Comparison of ENCODE assay signal across 12 cellular contexts in genomic region chrY:20798351-20799049, GRCh38. TPM values are rescaled to one million over a fixed set of nuclear protein-coding genes. Genes with fewer than 3 reads are reported as not detected.
DNase-seq lines count a peak whose midpoint lies in the region; ATAC-seq and TF ChIP-seq lines count a peak whose summit lies in the region.
"Had no signal": no experiment of that assay in that cellular context is flagged by ENCODE, and none has a peak within 500 bp of the region (broad histone marks: within the 10 kb centered on the region; RNA-seq: fewer than 3 reads in every experiment).

No MANE protein-coding gene starts in this region.

- H3K27ac Mint-ChIP-seq in activated B cell treated with CpG ODN at 0.5 μM for 24 hours, result peak overlapping the region; percentile 98

- CTCF ChIA-PET in activated B cell treated with CpG ODN at 0.5 μM for 24 hours (lab: Charles Lee), result interaction anchor here (1.5 kb wide), 1 partner anchor 462 kb away, joined by 5 read pairs; no protein-coding TSS in a partner anchor

- no peak overlapping the region for H3K27ac ChIP-seq in heart right ventricle
- H3K27ac ChIP-seq: skin epidermis had no signal

- intact Hi-C loops in Right ventricle myocardium inferior (cut with DNase I) (no loop called here), heart right ventricle (cut with DNase I) (no loop called here), activated B cell treated with CpG ODN at 0.5 μM for 24 hours (cut with micrococcal nuclease) (loop anchor here (1.0 to 10.0 kb wide), 8 partner anchors 11 to 444 kb away; partner anchors contain the start of gene EIF1AY)

- no peaks in the 10 kb centered on the region for H3K4me1 ChIP-seq in heart right ventricle

- no peaks in the 10 kb centered on the region for H3K36me3 ChIP-seq in heart right ventricle

- DNase-seq in Right ventricle myocardium inferior (ENCODE audit: missing footprints) (peak; percentile 18), heart right ventricle (no peak), activated B cell treated with CpG ODN at 0.5 μM for 24 hours (peak; percentile 34), SKM-1 treated with dmso at 0.1 percent for 144 hours (lab: John Stamatoyannopoulos, UW; ENCODE audit: unreplicated experiment) (no peak), NCI-H2081 (lab: John Stamatoyannopoulos, UW) (no peak), kidney glomerular epithelial cell (lab: John Stamatoyannopoulos, UW) (no peak)
- peak; percentile 10 for DNase-seq in stimulated activated naive CD8-positive, alpha-beta T cell treated with anti-CD3 and anti-CD28 coated beads, Interleukin-15, Interleukin-2, amounts not matched to agents 100 U/mL and 50 U/mL, for 24 hours
- DNase-seq: AML-193; NCI-H1105; stimulated activated naive CD4-positive, alpha-beta T cell had no signal

- POLR2A ChIA-PET in activated B cell treated with CpG ODN at 0.5 μM for 24 hours (lab: Charles Lee), result interaction anchor here (0.9 to 1.5 kb wide), 5 partner anchors 11 to 462 kb away, joined by 3 to 4 read pairs (median 3); no protein-coding TSS in a partner anchor

- no peaks in the 10 kb centered on the region for H3K27me3 ChIP-seq in heart right ventricle

- no peak for ATAC-seq in Right ventricle myocardium inferior
- ATAC-seq in heart right ventricle, result no peak
- peak; percentile 90 for ATAC-seq in HG02938 (IDR thresholded peaks at IDR 0.05; ENCODE audit: unreplicated experiment)
- ATAC-seq in activated B cell treated with CpG ODN at 0.5 μM for 24 hours (ENCODE audit: low read depth), result peak; percentile 87
- peak; percentile 75 for ATAC-seq in stimulated activated naive CD8-positive, alpha-beta T cell treated with anti-CD3 and anti-CD28 coated beads, Interleukin-15, Interleukin-2, amounts not matched to agents 100 U/mL and 50 U/mL, for 24 hours

- H3K9me3 ChIP-seq in heart right ventricle, result no peaks in the 10 kb centered on the region

- TF ChIP-seq CTCF in heart right ventricle (IDR thresholded peaks at IDR 0.05) (no peak), activated B cell treated with CpG ODN at 0.5 μM for 24 hours (IDR thresholded peaks at IDR 0.05) (no peak)

- peaks cover 3% of the 10 kb centered on the region for H3K9me3 Mint-ChIP-seq in activated B cell treated with CpG ODN at 0.5 μM for 24 hours

- no peaks in the 10 kb centered on the region for H3K36me3 Mint-ChIP-seq in activated B cell treated with CpG ODN at 0.5 μM for 24 hours (ENCODE audit: low read depth)

- peak overlapping the region; percentile 84 for H3K4me3 Mint-ChIP-seq in activated B cell treated with CpG ODN at 0.5 μM for 24 hours

- peaks cover 54% of the 10 kb centered on the region for H3K4me1 Mint-ChIP-seq in activated B cell treated with CpG ODN at 0.5 μM for 24 hours

- 76 to 82% methylated on average over 22 of the region's 22 CpGs for WGBS in heart right ventricle, 2 donors

- no peaks in the 10 kb centered on the region for H3K27me3 Mint-ChIP-seq in activated B cell treated with CpG ODN at 0.5 μM for 24 hours

- no peak overlapping the region for H3K4me3 ChIP-seq in heart right ventricle
- H3K4me3 ChIP-seq: skin epidermis had no signal

RNA-seq across cellular contexts. Expression of gene RPS4Y2, which starts 42.6 kb away (rescaled TPM):
- total RNA-seq in Right ventricle myocardium inferior (not detected), heart right ventricle (not detected), activated B cell treated with CpG ODN at 0.5 μM for 24 hours (not detected in 2 replicates)
- not detected for polyA plus RNA-seq in heart right ventricle

Comparison
In these comparisons a context has a peak if more than half of its experiments do, and no peak if none do; other contexts are left out.
1. DNase-seq: peak in Right ventricle myocardium inferior (single experiment), activated B cell treated with CpG ODN at 0.5 μM for 24 hours (single experiment) and stimulated activated naive CD8-positive, alpha-beta T cell treated with anti-CD3 and anti-CD28 coated beads, Interleukin-15, Interleukin-2, amounts not matched to agents 100 U/mL and 50 U/mL, for 24 hours (single experiment); none in heart right ventricle (0 of 2), SKM-1 treated with dmso at 0.1 percent for 144 hours (single experiment), NCI-H2081 (0 of 2) and kidney glomerular epithelial cell (single experiment).
2. ATAC-seq: peak in HG02938 (single experiment), activated B cell treated with CpG ODN at 0.5 μM for 24 hours (single experiment) and stimulated activated naive CD8-positive, alpha-beta T cell treated with anti-CD3 and anti-CD28 coated beads, Interleukin-15, Interleukin-2, amounts not matched to agents 100 U/mL and 50 U/mL, for 24 hours (single experiment); none in Right ventricle myocardium inferior (single experiment) and heart right ventricle (0 of 8).